In the genomic region with DNA sequence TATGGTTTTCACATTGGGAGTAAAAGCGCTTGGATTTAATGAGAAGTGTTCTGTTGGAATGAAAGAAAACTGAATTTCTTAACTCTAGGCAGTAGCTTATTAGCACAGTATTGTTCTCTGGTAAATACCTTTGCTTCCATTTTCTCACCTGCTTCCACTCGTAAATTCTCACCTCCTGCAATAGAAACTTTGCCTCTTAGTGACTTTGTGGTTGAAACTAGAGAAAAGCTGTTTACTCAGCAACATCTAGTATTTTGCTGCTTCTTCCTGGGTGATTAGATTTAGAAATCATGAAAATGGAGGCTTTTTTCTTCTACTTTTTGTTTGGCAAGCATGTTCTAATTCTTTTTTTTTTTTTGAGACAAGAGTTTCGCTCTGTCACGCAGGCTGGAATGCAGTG, we compare ENCODE assay signal across 29 cellular contexts.
"Had no signal": no experiment of that assay in that cellular context is flagged by ENCODE, and none has a peak within 500 bp of the region (broad histone marks: within the 10 kb centered on the region; RNA-seq: fewer than 3 reads in every experiment).

No MANE protein-coding gene starts in this region.

- H3K4me1 ChIP-seq: Peyer's patch, SJSA1 had no signal

- H3K36me3 ChIP-seq: Peyer's patch, SJSA1 had no signal

- H3K4me3 ChIP-seq: Peyer's patch, SJSA1 had no signal

- H3K27ac ChIP-seq: Peyer's patch, SJSA1 had no signal

- H3K4me2 ChIP-seq: SK-N-SH had no signal

- ATAC-seq: PC-3 had no signal

- H3K9ac ChIP-seq: SK-N-SH had no signal

- H3K9me3 ChIP-seq: SJSA1, SK-N-SH had no signal

- H3K27me3 ChIP-seq: Peyer's patch, SJSA1 had no signal

- DNase-seq: Karpas-422, NCI-H1048, NCI-H1092 treated with DMSO at 0.1 percent for 48 hours, NCI-H1105 treated with DMSO at 0.1 percent for 48 hours, NCI-H1417, NCI-H1436 treated with DMSO at 0.1 percent for 48 hours, NCI-H1694 treated with DMSO at 0.1 percent for 48 hours, NCI-H187 treated with DMSO at 0.1 percent for 48 hours, NCI-H2029, NCI-H2081, NCI-H2171, NCI-H226, NCI-H446 treated with DMSO at 0.1 percent for 48 hours, NCI-H510A, NCI-H524, NCI-H526, NCI-H69, NCI-H748 treated with DMSO at 0.1 percent for 48 hours, NCI-H82, OCI-M1, PC-3, Peyer's patch, Right ventricle myocardium superior, RPMI8226, SHP77 treated with DMSO at 0.1 percent for 48 hours, SK-N-SH, SW 1271, T-helper 1 cell had no signal

- H3K9me2 ChIP-seq: SK-N-SH had no signal
